ENCODE assay signal across 8 cellular contexts in the genomic region with DNA sequence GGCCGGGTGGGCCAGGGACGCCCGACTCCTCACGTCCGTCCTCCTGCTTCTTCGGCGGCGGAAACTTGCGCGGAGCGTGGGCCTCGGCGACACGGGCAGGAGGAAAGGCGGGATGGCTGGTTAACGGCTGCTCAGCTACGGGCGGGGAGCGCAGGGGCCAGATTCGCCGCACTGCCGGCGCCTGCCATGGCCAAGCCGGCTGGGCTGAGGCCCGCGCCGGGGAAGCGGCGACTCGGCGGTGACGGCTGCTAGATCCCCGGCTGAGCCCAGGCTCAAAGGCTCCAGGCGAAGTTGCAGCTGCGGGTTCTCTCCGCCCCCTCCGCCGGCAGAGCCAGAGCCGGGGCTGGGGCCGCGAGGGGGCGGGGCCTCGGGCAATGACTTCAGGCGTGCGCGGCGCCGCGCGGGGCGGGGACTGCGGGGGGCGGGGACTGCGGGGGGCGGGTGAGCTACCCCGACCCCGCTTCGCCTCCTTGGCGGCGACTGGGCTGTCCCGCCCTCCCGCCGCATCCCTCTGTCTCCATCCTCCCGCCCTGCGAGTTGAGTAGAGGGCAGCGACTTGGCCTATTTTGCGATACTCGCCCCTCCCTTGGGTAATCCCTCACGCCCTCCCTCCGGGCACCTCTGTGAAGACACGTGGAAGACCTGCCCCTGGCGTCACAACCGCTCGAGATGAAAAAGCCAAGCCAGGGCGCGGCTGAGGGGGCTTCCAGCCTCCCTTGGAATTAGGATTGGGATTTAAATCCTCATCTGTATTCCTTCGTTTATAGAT. TPM values are rescaled to one million over a fixed set of nuclear protein-coding genes. Genes with fewer than 3 reads are reported as not detected.
A peak's percentile ranks its signal among the peaks of the same experiment; 100 is the strongest.
DNase-seq lines count a peak whose midpoint lies in the region; ATAC-seq, FAIRE-seq and TF ChIP-seq lines count a peak whose summit lies in the region.

TSS of gene CEP85L (minus strand) at position 310 of the 769 bp plus-strand sequence. CDS start 322 bp downstream, outside the sequence.

- H3K27ac Mint-ChIP-seq in T-helper 17 cell, result peak within 1 kb of the TSS; percentile 94

- H3K27ac ChIP-seq in right atrium auricular region, result peak within 1 kb of the TSS; percentile 96 to 98

- H3K4me1 ChIP-seq in right atrium auricular region, result peaks cover 0 to 18% of the 10 kb centered on the region in 2 donors

- H3K36me3 Mint-ChIP-seq in T-helper 17 cell (ENCODE audit: low read depth), result no peaks in the 10 kb centered on the region

- H3K4me3 Mint-ChIP-seq in T-helper 17 cell, result peak within 1 kb of the TSS; percentile 93

- TF ChIP-seq CTCF in right atrium auricular region (IDR thresholded peaks at IDR 0.05), result no peak

- H3K4me1 Mint-ChIP-seq in T-helper 17 cell, result peaks cover 40% of the 10 kb centered on the region

- FAIRE-seq in urothelium cell line (lab: Jason Lieb, UNC), result no peak

- no peaks in the 10 kb centered on the region for H3K27me3 ChIP-seq in right atrium auricular region

- no peaks in the 10 kb centered on the region for H3K27me3 Mint-ChIP-seq in T-helper 17 cell

- ATAC-seq in GM18502 (IDR thresholded peaks at IDR 0.05; ENCODE audit: poor library complexity, unreplicated experiment), result peak; percentile 90
- peak; percentile 81 for ATAC-seq in HG02943 (IDR thresholded peaks at IDR 0.05; ENCODE audit: low read depth, unreplicated experiment)
- ATAC-seq in T-helper 17 cell, result peak; percentile 93

- peak within 1 kb of the TSS; percentile 77 to 85 for H3K4me3 ChIP-seq in right atrium auricular region

- H3K36me3 ChIP-seq in right atrium auricular region, result no peaks in the 10 kb centered on the region

- peak; percentile 88 to 95 for DNase-seq in NCI-H187 (lab: John Stamatoyannopoulos, UW)
- peak; percentile 85 to 95 (median 91) for DNase-seq in T-helper 17 cell
- peak; percentile 47 to 97 (median 84) for DNase-seq in amygdala (lab: John Stamatoyannopoulos, UW)
- peak; percentile 84 for DNase-seq in right atrium auricular region (ENCODE audit: low spot score)
- peak; percentile 65 for DNase-seq in pulmonary artery endothelial cell (ENCODE audit: low read depth, low spot score)
- DNase-seq in urothelium cell line (ENCODE audit: low spot score), result peak; percentile 94

- H3K9me3 ChIP-seq in T-helper 17 cell (ENCODE audit: control insufficient read depth, low read length, poor library complexity, severe bottlenecking) (no peaks in the 10 kb centered on the region), right atrium auricular region (no peaks in the 10 kb centered on the region)

RNA-seq across cellular contexts. Expression of gene CEP85L, which starts in this region (rescaled TPM):
- total RNA-seq in T-helper 17 cell, result 10 to 100 TPM; 87.6 to 95.6 TPM
- total RNA-seq in right atrium auricular region, result 1 to 10 TPM; 4.5 to 6.8 TPM
- 9.1 and 13.6 TPM in 2 replicates for total RNA-seq in pulmonary artery endothelial cell

Comparison
In these comparisons a context has a peak if more than half of its experiments do, and no peak if none do; other contexts are left out.
1. Peak in every context shown above with its lines: DNase-seq, ATAC-seq, H3K4me3 ChIP-seq and H3K27ac ChIP-seq.